ENCODE assay signal across 24 cellular contexts in the genomic region with DNA sequence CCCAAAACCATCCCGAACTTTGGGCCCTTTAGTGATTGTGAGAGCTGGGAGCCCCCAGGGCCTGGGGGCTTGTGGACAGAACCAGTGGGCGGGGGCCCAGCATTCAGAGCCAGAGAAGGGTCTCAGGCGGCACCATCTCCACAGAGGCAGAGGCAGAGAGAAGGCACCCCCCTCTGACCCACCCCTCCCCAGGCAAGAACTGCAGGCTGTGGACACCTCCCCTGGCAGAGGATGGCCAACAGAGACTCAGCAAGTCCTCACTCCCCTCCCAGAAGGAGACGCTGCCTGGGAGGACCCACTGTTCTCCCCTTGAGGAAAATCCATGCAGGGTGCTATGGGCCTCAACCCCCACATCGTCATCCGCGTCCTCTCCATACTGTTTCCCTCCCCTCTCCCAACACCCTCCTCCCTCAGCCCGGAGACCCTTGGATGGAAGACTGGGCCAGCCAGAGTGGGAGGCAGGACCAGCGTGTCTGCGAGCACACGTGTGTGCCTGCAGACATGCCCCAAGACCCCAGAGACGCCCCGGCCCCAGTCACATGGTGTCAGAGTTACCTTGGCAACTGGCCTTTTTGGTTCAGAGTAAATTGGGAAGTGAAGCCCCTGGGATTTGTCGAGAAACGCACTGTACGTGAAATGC. TPM values are rescaled to one million over a fixed set of nuclear protein-coding genes. Genes with fewer than 3 reads are reported as not detected.
"Had no signal": no experiment of that assay in that cellular context is flagged by ENCODE, and none has a peak within 500 bp of the region (broad histone marks: within the 10 kb centered on the region; RNA-seq: fewer than 3 reads in every experiment).

No MANE protein-coding gene starts in this region.

- H3K27ac ChIP-seq: HL-60, KMS-11, SJSA1, SK-N-MC had no signal

- ATAC-seq: K562 had no signal

- H3K4me3 ChIP-seq: K562, SJSA1, SK-N-MC had no signal

- H3K9me3 ChIP-seq: SJSA1 had no signal

- H3K4me1 ChIP-seq: SJSA1 had no signal

- H3K4me2 ChIP-seq: KMS-11 had no signal

- DNase-seq: Kasumi-1, MM.1S, NCI-H1105, NCI-H1417, NCI-H1436 treated with DMSO at 0.1 percent for 48 hours, NCI-H1694, NCI-H187 treated with DMSO at 0.1 percent for 48 hours, NCI-H2029 treated with DMSO at 0.1 percent for 48 hours, NCI-H2227 treated with DMSO at 0.1 percent for 48 hours, NCI-H446, NCI-H510A, NCI-H524 treated with DMSO at 0.1 percent for 48 hours, NCI-H69, NCI-H774, Right ventricle myocardium superior, RPMI8226, SIG-M5 had no signal

- H3K36me3 ChIP-seq: SJSA1 had no signal

RNA-seq across cellular contexts. Expression of gene KCNC1, which starts 42.6 kb away (rescaled TPM):
- total RNA-seq: K562, M059J, Right ventricle myocardium superior, SJSA1 had no signal

RNA-seq across cellular contexts. Expression of gene MYOD1, which starts 57.8 kb away (rescaled TPM):
- total RNA-seq: K562, Right ventricle myocardium superior, SJSA1 had no signal
- polyA plus RNA-seq: IgD-negative memory B cell, K562 had no signal
